ENCODE assay signal across 9 cellular contexts in the genomic region with DNA sequence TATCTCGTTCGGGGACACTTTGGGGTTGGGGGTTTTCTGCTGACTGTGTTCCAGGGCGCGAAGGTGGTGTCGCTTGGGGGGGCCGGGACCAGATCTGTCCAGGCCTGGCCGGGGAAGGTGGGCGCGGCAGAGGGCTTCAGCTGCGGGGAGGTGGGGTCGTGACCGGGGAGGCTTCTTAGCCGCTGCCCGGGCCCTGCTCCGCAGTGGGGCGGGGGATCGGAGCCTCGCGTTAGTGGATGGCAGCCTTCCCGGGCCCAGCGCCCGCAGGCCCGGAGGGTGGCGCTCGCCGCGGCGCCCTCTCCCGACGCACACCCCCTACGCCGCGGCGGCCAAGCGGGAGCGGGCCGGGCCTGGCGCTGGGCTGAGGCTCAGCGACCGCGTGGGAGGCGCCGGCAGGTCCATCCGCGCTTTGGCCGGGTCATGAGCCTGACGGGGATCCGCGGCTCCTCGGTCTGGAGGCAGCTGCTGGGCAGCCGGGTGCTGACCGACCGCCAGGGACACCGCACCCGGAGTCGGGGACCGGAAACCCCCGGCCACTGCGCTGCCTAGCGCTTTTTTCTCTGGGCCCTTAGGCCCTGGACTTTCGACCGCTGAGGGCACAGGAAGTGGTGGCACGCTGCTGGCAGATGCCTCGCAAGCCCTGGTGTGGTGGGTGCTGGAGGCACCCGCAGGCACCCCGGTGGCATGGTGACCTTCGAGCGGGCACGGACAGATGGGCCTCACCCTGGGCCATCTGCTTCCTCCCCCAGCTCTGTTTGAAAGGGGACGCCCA. TPM values are rescaled to one million over a fixed set of nuclear protein-coding genes. Genes with fewer than 3 reads are reported as not detected.
A peak's percentile ranks its signal among the peaks of the same experiment; 100 is the strongest.
DNase-seq lines count a peak whose midpoint lies in the region; ATAC-seq, FAIRE-seq and TF ChIP-seq lines count a peak whose summit lies in the region.
"Had no signal": no experiment of that assay in that cellular context is flagged by ENCODE, and none has a peak within 500 bp of the region (broad histone marks: within the 10 kb centered on the region; RNA-seq: fewer than 3 reads in every experiment).

No MANE protein-coding gene starts in this region.

- TF ChIP-seq POLR2A in breast epithelium (IDR thresholded peaks at IDR 0.05) = no peak

- H2AFZ ChIP-seq in keratinocyte (ENCODE audit: control insufficient read depth, low read length) = peak overlapping the region; percentile 46
- H2AFZ ChIP-seq in smooth muscle cell (ENCODE audit: low read depth) = no peak overlapping the region

- H3K79me2 ChIP-seq in keratinocyte (ENCODE audit: control insufficient read depth, insufficient read depth, low read length) = peaks cover 60% of the 10 kb centered on the region
- peaks cover 62% of the 10 kb centered on the region for H3K79me2 ChIP-seq in smooth muscle cell (ENCODE audit: low read depth)

- no peaks in the 10 kb centered on the region; the same call in 1 of the 2 replicates for H3K9me3 ChIP-seq in SJSA1 (replicated peaks)
- no peaks in the 10 kb centered on the region for H3K9me3 ChIP-seq in breast epithelium
- H3K9me3 ChIP-seq in keratinocyte (ENCODE audit: control insufficient read depth, low read depth, low read length) = no peaks in the 10 kb centered on the region
- no peaks in the 10 kb centered on the region for H3K9me3 ChIP-seq in smooth muscle cell (replicated peaks; ENCODE audit: low read depth)

- no peaks in the 10 kb centered on the region for H3K9me1 ChIP-seq in keratinocyte (ENCODE audit: control insufficient read depth, extremely low read depth, insufficient read depth, low read length)

- H3K4me3 ChIP-seq in SJSA1 = peak overlapping the region; percentile 58
- peak overlapping the region; percentile 75 to 97 (median 76) for H3K4me3 ChIP-seq in breast epithelium
- H3K4me3 ChIP-seq in keratinocyte (ENCODE audit: control insufficient read depth in 2 of 3, extremely low read depth in 1 of 3, insufficient read depth in 2 of 3, low read depth in 1 of 3, low read length in 3 of 3) = peak overlapping the region; percentile 80 to 90 (median 83)
- H3K4me3 ChIP-seq in smooth muscle cell = peak overlapping the region; percentile 61

- no peaks in the 10 kb centered on the region for H3K27me3 ChIP-seq in SJSA1 (replicated peaks)
- H3K27me3 ChIP-seq in breast epithelium = no peaks in the 10 kb centered on the region
- H3K27me3 ChIP-seq in keratinocyte (ENCODE audit: control insufficient read depth, extremely low read depth, insufficient read depth, low read length) = no peaks in the 10 kb centered on the region
- no peaks in the 10 kb centered on the region for H3K27me3 ChIP-seq in smooth muscle cell (ENCODE audit: low read depth)

- H4K20me1 ChIP-seq in keratinocyte (ENCODE audit: control insufficient read depth, extremely low read depth, insufficient read depth, low read length) (peaks cover 5% of the 10 kb centered on the region), smooth muscle cell (ENCODE audit: low read depth) (peaks cover 55% of the 10 kb centered on the region)

- no peak for FAIRE-seq in keratinocyte (lab: Jason Lieb, UNC)
- FAIRE-seq: endometrium had no signal

- H3K27ac ChIP-seq in SJSA1 = peak overlapping the region; percentile 46
- H3K27ac ChIP-seq in breast epithelium = peak overlapping the region; percentile 93 to 96
- H3K27ac ChIP-seq in keratinocyte (ENCODE audit: control insufficient read depth, insufficient read depth, low read length) = peak overlapping the region; percentile 92
- H3K27ac ChIP-seq in smooth muscle cell (ENCODE audit: low read depth) = peak overlapping the region; percentile 93

- peak overlapping the region; percentile 93 for H3K9ac ChIP-seq in keratinocyte (ENCODE audit: control insufficient read depth, extremely low read depth, insufficient read depth, low read length)
- H3K9ac ChIP-seq in smooth muscle cell (ENCODE audit: low read depth) = peak overlapping the region; percentile 84

- intact Hi-C loops in breast epithelium (cut with DNase I; ENCODE audit: low total_unique reads) = no loop called here

- TF ChIP-seq CTCF in breast epithelium (IDR thresholded peaks at IDR 0.05) = no peak
- TF ChIP-seq CTCF in keratinocyte (optimal IDR thresholded peaks at IDR 0.05 in 1 of 3, IDR thresholded peaks at IDR 0.05 in 1 of 3, conservative IDR thresholded peaks at IDR 0.05 in 1 of 3; ENCODE audit: extremely low read depth in 1 of 3, insufficient read depth in 2 of 3, low read length in 3 of 3) = peak in 1 of 3 experiments; percentile 44
- peak; percentile 22 for TF ChIP-seq CTCF in smooth muscle cell (IDR thresholded peaks at IDR 0.05; ENCODE audit: borderline replicate concordance, insufficient read depth, poor library complexity, severe bottlenecking)

- WGBS in smooth muscle cell (ENCODE audit: low lambda C conversion rate) = 4% methylated on average over 63 of the region's 70 CpGs

- H3K4me2 ChIP-seq in keratinocyte (ENCODE audit: control insufficient read depth, extremely low read depth, insufficient read depth, low read depth, low read length) (peak overlapping the region; percentile 99), smooth muscle cell (peak overlapping the region; percentile 92)

- DNase-seq in GM03348 (ENCODE audit: low spot score) (peak; percentile 91), SJSA1 (ENCODE audit: low read depth in 1 of 2, low spot score in 2 of 2) (peak in 1 of 2 experiments; percentile 72), breast epithelium (ENCODE audit: low spot score in 2 of 2) (no peak), keratinocyte (ENCODE audit: low read depth, low spot score) (no peak), smooth muscle cell (lab: John Stamatoyannopoulos, UW; ENCODE audit: unreplicated experiment) (no peak)

- peak; percentile 20 for ATAC-seq in HG02623 (IDR thresholded peaks at IDR 0.05; ENCODE audit: unreplicated experiment)
- ATAC-seq in GM19328 (IDR thresholded peaks at IDR 0.05; ENCODE audit: unreplicated experiment) = no peak
- ATAC-seq in HG03469 (IDR thresholded peaks at IDR 0.05; ENCODE audit: unreplicated experiment) = no peak

- dilution Hi-C loops in keratinocyte (cut with MboI; ENCODE audit: extremely low pct_ligation_motif_present, low sequenced_read_pairs) = no loop called here

- H3K4me1 ChIP-seq in SJSA1 (replicated peaks) (peaks cover 50% of the 10 kb centered on the region), breast epithelium (peaks cover 11 to 25% of the 10 kb centered on the region in 2 donors), keratinocyte (ENCODE audit: control insufficient read depth, extremely low read depth, insufficient read depth, low read length) (peaks cover 27% of the 10 kb centered on the region), smooth muscle cell (ENCODE audit: low read depth) (peaks cover 33% of the 10 kb centered on the region)

- H3F3A ChIP-seq in smooth muscle cell (ENCODE audit: low read depth) = peaks cover 30% of the 10 kb centered on the region

- peaks cover 4% of the 10 kb centered on the region; the same call in 1 of the 2 replicates for H3K36me3 ChIP-seq in SJSA1
- no peaks in the 10 kb centered on the region for H3K36me3 ChIP-seq in breast epithelium
- H3K36me3 ChIP-seq in keratinocyte (ENCODE audit: control insufficient read depth in 2 of 2, extremely low read depth in 1 of 2, insufficient read depth in 2 of 2, low read length in 2 of 2) = peaks cover 0 to 5% of the 10 kb centered on the region in 2 experiments
- H3K36me3 ChIP-seq in smooth muscle cell (ENCODE audit: low read depth) = no peaks in the 10 kb centered on the region

RNA-seq across cellular contexts. Expression of gene AGAP3, which starts 1.2 kb away (rescaled TPM):
- 19.9 and 36.6 TPM in 2 replicates for total RNA-seq in SJSA1 (2014; rRNA removed; shearing (Covaris generic))
- 10 to 100 TPM; 47.2 to 58.1 (median 55.1) TPM for total RNA-seq in breast epithelium
- polyA plus RNA-seq in keratinocyte = 64.3 to 96.7 TPM (median 83.2 TPM) in 3 replicates
- 29.0 TPM for polyA plus RNA-seq in keratinocyte (2011; ENCODE audit: low read depth)
- polyA plus RNA-seq in keratinocyte (2011; cell fraction: cytosol; rRNA removed) = 63.3 and 125 TPM in 2 replicates
- 199 and 238 TPM in 2 replicates for polyA plus RNA-seq in keratinocyte (2011; cell fraction: nucleus; rRNA removed)
- polyA plus RNA-seq in keratinocyte (2012; ENCODE audit: low replicate concordance) = 75.3 and 106 TPM in 2 replicates
- polyA minus RNA-seq in keratinocyte = 88.1 to 181 TPM (median 91.1 TPM) in 3 replicates
- polyA minus RNA-seq in keratinocyte (2011; cell fraction: cytosol; rRNA and poly(A)+ RNA removed) = 125 TPM
- polyA minus RNA-seq in keratinocyte (2011; cell fraction: nucleus; rRNA and poly(A)+ RNA removed) = 99.9 and 122 TPM in 2 replicates
- 27.2 and 29.8 TPM in 2 replicates for total RNA-seq in smooth muscle cell
- 51.4 and 87.3 TPM in 2 replicates for polyA plus RNA-seq in smooth muscle cell

RNA-seq across cellular contexts. Expression of gene TMUB1, which starts 4.1 kb away (rescaled TPM):
- total RNA-seq in SJSA1 (2014; rRNA removed; shearing (Covaris generic)) = 32.5 and 34.5 TPM in 2 replicates
- total RNA-seq in breast epithelium (10 to 100 TPM; 32.1 to 36.1 (median 35.0) TPM), smooth muscle cell (30.3 and 35.9 TPM in 2 replicates)
- polyA plus RNA-seq in keratinocyte (12.2 to 22.3 TPM (median 14.6 TPM) in 3 replicates), smooth muscle cell (69.8 and 70.4 TPM in 2 replicates)
- polyA plus RNA-seq in keratinocyte (2011; ENCODE audit: low read depth) = 1.4 TPM
- polyA plus RNA-seq in keratinocyte (2011; cell fraction: cytosol; rRNA removed) = 15.8 and 29.4 TPM in 2 replicates
- polyA plus RNA-seq in keratinocyte (2011; cell fraction: nucleus; rRNA removed) = 17.7 and 28.5 TPM in 2 replicates
- polyA plus RNA-seq in keratinocyte (2012; ENCODE audit: low replicate concordance) = 19.0 and 37.5 TPM in 2 replicates
- polyA minus RNA-seq in keratinocyte = 5.0 to 12.6 TPM (median 5.1 TPM) in 3 replicates
- polyA minus RNA-seq in keratinocyte (2011; cell fraction: cytosol; rRNA and poly(A)+ RNA removed) = 39.3 TPM
- 3.8 and 5.9 TPM in 2 replicates for polyA minus RNA-seq in keratinocyte (2011; cell fraction: nucleus; rRNA and poly(A)+ RNA removed)

RNA-seq across cellular contexts. Expression of gene FASTK, which starts 6.8 kb away (rescaled TPM):
- 104 and 120 TPM in 2 replicates for total RNA-seq in SJSA1 (2014; rRNA removed; shearing (Covaris generic))
- total RNA-seq in breast epithelium (10 to 100 TPM; 45.6 to 63.5 (median 60.0) TPM), smooth muscle cell (92.0 and 100 TPM in 2 replicates)
- polyA plus RNA-seq in keratinocyte (27.2 to 39.3 TPM (median 31.4 TPM) in 3 replicates), smooth muscle cell (177 and 188 TPM in 2 replicates)
- 4.9 TPM for polyA plus RNA-seq in keratinocyte (2011; ENCODE audit: low read depth)
- 24.1 and 41.9 TPM in 2 replicates for polyA plus RNA-seq in keratinocyte (2011; cell fraction: cytosol; rRNA removed)
- polyA plus RNA-seq in keratinocyte (2011; cell fraction: nucleus; rRNA removed) = 79.8 and 106 TPM in 2 replicates
- polyA plus RNA-seq in keratinocyte (2012; ENCODE audit: low replicate concordance) = 38.7 and 40.3 TPM in 2 replicates
- polyA minus RNA-seq in keratinocyte = 24.6 to 70.6 TPM (median 30.1 TPM) in 3 replicates
- polyA minus RNA-seq in keratinocyte (2011; cell fraction: cytosol; rRNA and poly(A)+ RNA removed) = 36.4 TPM
- 25.5 and 28.4 TPM in 2 replicates for polyA minus RNA-seq in keratinocyte (2011; cell fraction: nucleus; rRNA and poly(A)+ RNA removed)

RNA-seq across cellular contexts. Expression of gene SLC4A2, which starts 28.0 kb away (rescaled TPM):
- total RNA-seq in SJSA1 (2014; rRNA removed; shearing (Covaris generic)) = 95.5 and 100 TPM in 2 replicates
- total RNA-seq in breast epithelium (100 to 1,000 TPM in 1 of 3 donors, 10 to 100 TPM in 2; 83.2 to 101 (median 92.8) TPM), smooth muscle cell (42.3 and 89.3 TPM in 2 replicates)
- polyA plus RNA-seq in keratinocyte (33.8 to 49.5 TPM (median 45.7 TPM) in 3 replicates), smooth muscle cell (96.4 and 104 TPM in 2 replicates)
- polyA plus RNA-seq in keratinocyte (2011; ENCODE audit: low read depth) = 6.7 TPM
- 15.6 and 34.0 TPM in 2 replicates for polyA plus RNA-seq in keratinocyte (2011; cell fraction: cytosol; rRNA removed)
- polyA plus RNA-seq in keratinocyte (2011; cell fraction: nucleus; rRNA removed) = 105 and 130 TPM in 2 replicates
- 37.6 and 80.4 TPM in 2 replicates for polyA plus RNA-seq in keratinocyte (2012; ENCODE audit: low replicate concordance)
- 32.3 to 150 TPM (median 64.9 TPM) in 3 replicates for polyA minus RNA-seq in keratinocyte
- polyA minus RNA-seq in keratinocyte (2011; cell fraction: cytosol; rRNA and poly(A)+ RNA removed) = 40.5 TPM
- 56.5 and 72.0 TPM in 2 replicates for polyA minus RNA-seq in keratinocyte (2011; cell fraction: nucleus; rRNA and poly(A)+ RNA removed)

RNA-seq across cellular contexts. Expression of gene CDK5, which starts 29.7 kb away (rescaled TPM):
- 23.7 and 29.3 TPM in 2 replicates for total RNA-seq in SJSA1 (2014; rRNA removed; shearing (Covaris generic))
- total RNA-seq in breast epithelium = 1 to 10 TPM; 5.2 to 8.8 (median 8.6) TPM
- 19.3 to 26.3 TPM (median 22.8 TPM) in 3 replicates for polyA plus RNA-seq in keratinocyte
- 3.8 TPM for polyA plus RNA-seq in keratinocyte (2011; ENCODE audit: low read depth)
- 20.2 and 28.1 TPM in 2 replicates for polyA plus RNA-seq in keratinocyte (2011; cell fraction: cytosol; rRNA removed)
- polyA plus RNA-seq in keratinocyte (2011; cell fraction: nucleus; rRNA removed) = 13.9 and 16.9 TPM in 2 replicates
- 11.2 and 16.9 TPM in 2 replicates for polyA plus RNA-seq in keratinocyte (2012; ENCODE audit: low replicate concordance)
- 16.2 to 31.8 TPM (median 29.6 TPM) in 3 replicates for polyA minus RNA-seq in keratinocyte
- 15.9 TPM for polyA minus RNA-seq in keratinocyte (2011; cell fraction: cytosol; rRNA and poly(A)+ RNA removed)
- polyA minus RNA-seq in keratinocyte (2011; cell fraction: nucleus; rRNA and poly(A)+ RNA removed) = 6.0 and 14.3 TPM in 2 replicates
- 18.6 and 22.1 TPM in 2 replicates for total RNA-seq in smooth muscle cell
- polyA plus RNA-seq in smooth muscle cell = 36.4 and 50.1 TPM in 2 replicates
